Comparison of ENCODE assay signal across 26 cellular contexts in the genomic region with DNA sequence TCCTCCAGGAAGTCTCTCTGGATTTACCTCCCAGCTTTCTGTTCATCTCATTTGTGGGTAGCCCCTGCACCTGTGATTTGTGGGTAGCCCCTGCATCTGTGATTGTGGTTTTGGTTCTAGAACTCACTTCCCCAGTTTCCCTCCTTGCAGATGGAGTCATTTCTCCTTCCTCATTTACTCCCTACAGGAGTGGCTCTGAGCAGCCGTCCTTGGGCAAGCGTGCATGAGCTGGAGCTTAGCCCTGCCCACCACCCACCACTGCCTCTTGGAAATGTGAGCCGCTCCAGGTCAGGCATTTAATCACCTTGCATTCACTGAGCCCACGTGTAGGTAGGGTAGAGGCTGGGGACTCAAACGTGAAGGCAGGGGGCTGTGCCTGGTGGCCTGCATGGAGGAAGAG. TPM values are rescaled to one million over a fixed set of nuclear protein-coding genes. Genes with fewer than 3 reads are reported as not detected.
DNase-seq lines count a peak whose midpoint lies in the region; ATAC-seq lines count a peak whose summit lies in the region.
"Had no signal": no experiment of that assay in that cellular context is flagged by ENCODE, and none has a peak within 500 bp of the region (broad histone marks: within the 10 kb centered on the region; RNA-seq: fewer than 3 reads in every experiment).

No MANE protein-coding gene starts in this region.

- peak overlapping the region in 5 of 8 donors; percentile 21 to 83 (median 62) for H3K4me3 Mint-ChIP-seq in naive B cell
- H3K4me3 Mint-ChIP-seq: nephron had no signal

- peak overlapping the region in 3 of 6 donors; percentile 20 to 76 (median 25) for H3K27ac Mint-ChIP-seq in naive B cell
- H3K27ac Mint-ChIP-seq: nephron had no signal

- peaks cover 0 to 10% (median 0%) of the 10 kb centered on the region in 7 donors for H3K9me3 Mint-ChIP-seq in naive B cell

- peaks cover 27 to 33% (median 31%) of the 10 kb centered on the region in 3 donors for H3K27me3 Mint-ChIP-seq in naive B cell

- peaks cover 10 to 24% (median 10%) of the 10 kb centered on the region in 3 donors for H3K4me1 Mint-ChIP-seq in naive B cell

- DNase-seq in GDM1 (lab: John Stamatoyannopoulos, UW) (peak; percentile 4), Kasumi-1 (lab: John Stamatoyannopoulos, UW) (peak; percentile 8 to 16), UCSD-AML1 (lab: John Stamatoyannopoulos, UW; ENCODE audit: unreplicated experiment) (peak; percentile 14), naive B cell (peak; percentile 29), NCI-H2107 treated with DMSO at 0.1 percent for 48 hours (lab: John Stamatoyannopoulos, UW; ENCODE audit: unreplicated experiment) (no peak)
- DNase-seq: activated gamma-delta T cell treated with Interleukin-2 at 50 U/mL for 16 hours; activated T-cell treated with anti-CD3 and anti-CD28 coated beads, Interleukin-2, amount 50 U/mL, for 1 hour; BE2C; brain microvascular endothelial cell; DMS53; hippocampal formation; left lung; NCI-H187 treated with DMSO at 0.1 percent for 48 hours; NCI-H2227 treated with DMSO at 0.1 percent for 48 hours; NCI-H774; PC-3; right cardiac atrium; SHP77 treated with DMSO at 0.1 percent for 48 hours; stimulated activated CD4-positive, alpha-beta T cell treated with anti-CD3 and anti-CD28 coated beads, Interleukin-4, amount 100 ng/mL, for 1 hour; stimulated activated naive CD4-positive, alpha-beta T cell; T-helper 1 cell; uterus had no signal

- ATAC-seq in naive B cell (ENCODE audit: low read depth in 2 of 2): peak; percentile 65 to 72
- ATAC-seq in HG03521 (IDR thresholded peaks at IDR 0.05; ENCODE audit: unreplicated experiment): no peak
- ATAC-seq in GM21825 (IDR thresholded peaks at IDR 0.05; ENCODE audit: unreplicated experiment): no peak
- no peak for ATAC-seq in HG03108 (IDR thresholded peaks at IDR 0.05; ENCODE audit: unreplicated experiment)
- ATAC-seq: left lung, PC-3, right cardiac atrium had no signal

- H3K36me3 Mint-ChIP-seq in naive B cell: peaks cover 0 to 5% of the 10 kb centered on the region in 2 donors

RNA-seq across cellular contexts. Expression of gene COL26A1, which starts 8.2 kb away (rescaled TPM):
- not detected for polyA plus RNA-seq in naive B cell (ENCODE audit: low read depth in 6 of 6)

RNA-seq across cellular contexts. Expression of gene IFT22, which starts 49.2 kb away (rescaled TPM):
- 10 to 100 TPM; 12.0 to 21.5 (median 17.6) TPM for polyA plus RNA-seq in naive B cell (ENCODE audit: low read depth in 6 of 6)

Comparison
In these comparisons a context has a peak if more than half of its experiments do, and no peak if none do; other contexts are left out.
1. ATAC-seq: peak in naive B cell (2 of 2); none in HG03521 (single experiment), GM21825 (single experiment) and HG03108 (single experiment).